In genomic region chr13:34013061-34013460, GRCh38 we compare ENCODE assay signal across 36 cellular contexts.
"Had no signal": no experiment of that assay in that cellular context is flagged by ENCODE, and none has a peak within 500 bp of the region (broad histone marks: within the 10 kb centered on the region; RNA-seq: fewer than 3 reads in every experiment).

No MANE protein-coding gene starts in this region.

- H3K4me1 Mint-ChIP-seq: activated B cell treated with CpG ODN at 0.5 μM for 24 hours; activated CD4-positive, alpha-beta T cell treated with anti-CD3 and anti-CD28 coated beads, Interleukin-2, amount 10 ng/mL, durations not matched to agents 24 days and 14 days; activated naive CD8-positive, alpha-beta T cell treated with anti-CD3 and anti-CD28 coated beads for 36 hours; activated T-helper 17 cell treated with anti-CD3 and anti-CD28 coated beads, Interleukin-2, amount 50 U/mL, for 72 hours had no signal

- H3K4me3 Mint-ChIP-seq: activated B cell treated with CpG ODN at 0.5 μM for 24 hours; activated CD4-positive, alpha-beta memory T cell treated with anti-CD3 and anti-CD28 coated beads for 36 hours; activated CD4-positive, alpha-beta T cell treated with anti-CD3 and anti-CD28 coated beads, Interleukin-2, amount 10 ng/mL, durations not matched to agents 24 days and 14 days; activated CD8-positive, alpha-beta T cell treated with anti-CD3 and anti-CD28 coated beads for 36 hours; activated naive CD4-positive, alpha-beta T cell treated with anti-CD3 and anti-CD28 coated beads for 36 hours; activated naive CD8-positive, alpha-beta T cell treated with anti-CD3 and anti-CD28 coated beads for 36 hours; activated T-cell treated with anti-CD3 and anti-CD28 coated beads, Interleukin-2, amount 50 U/mL, for 4 hours; activated T-cell treated with anti-CD3 and anti-CD28 coated beads, Interleukin-2, amount 50 U/mL, for 72 hours; activated T-helper 1 cell treated with anti-CD3 and anti-CD28 coated beads, Interleukin-12 subunit alpha, Interleukin-12 subunit beta, Interleukin-2, Interleukin-4 antibody, amounts not matched to agents 30 ng/mL and 10 ng/mL and 1 ng/mL, durations not matched to agents 14 hours and 24 hours and 36 hours; activated T-helper 17 cell treated with anti-CD3 and anti-CD28 coated beads, Interleukin-2, amount 50 U/mL, for 72 hours; T-helper 1 cell treated with Interleukin-12 subunit alpha and Interleukin-12 subunit beta and Interleukin-4 antibody, amounts not matched to agents 30 μg/mL and 1 μg/mL, for 36 hours; T-helper 2 cell treated with Interferon-gamma antibody and Interleukin-4, amounts not matched to agents 5 μg/mL and 100 μg/mL, for 36 hours had no signal

- H3K36me3 Mint-ChIP-seq: activated CD4-positive, alpha-beta memory T cell treated with anti-CD3 and anti-CD28 coated beads for 36 hours; activated naive CD4-positive, alpha-beta T cell treated with anti-CD3 and anti-CD28 coated beads, Interleukin-2, amount 50 U/mL, for 72 hours; activated naive CD8-positive, alpha-beta T cell treated with anti-CD3 and anti-CD28 coated beads for 36 hours had no signal

- H3K9me3 ChIP-seq: adrenal gland, body of pancreas, breast epithelium had no signal

- FAIRE-seq: astrocyte, TTC549 had no signal

- H3K36me3 ChIP-seq: adrenal gland, brain microvascular endothelial cell, breast epithelium had no signal

- H3K4me1 ChIP-seq: body of pancreas, breast epithelium had no signal

- H3K9me3 Mint-ChIP-seq: activated B cell treated with CpG ODN at 0.5 μM for 24 hours; activated CD4-positive, alpha-beta memory T cell treated with anti-CD3 and anti-CD28 coated beads for 36 hours; activated CD4-positive, alpha-beta T cell treated with anti-CD3 and anti-CD28 coated beads, Interleukin-2, amount 10 ng/mL, durations not matched to agents 24 days and 14 days; activated CD8-positive, alpha-beta T cell treated with anti-CD3 and anti-CD28 coated beads for 36 hours; activated naive CD4-positive, alpha-beta T cell treated with anti-CD3 and anti-CD28 coated beads for 36 hours; activated naive CD4-positive, alpha-beta T cell treated with anti-CD3 and anti-CD28 coated beads, Interleukin-2, amount 50 U/mL, for 72 hours; activated naive CD8-positive, alpha-beta T cell treated with anti-CD3 and anti-CD28 coated beads for 36 hours; activated T-cell treated with anti-CD3 and anti-CD28 coated beads, Interleukin-2, amount 50 U/mL, for 4 hours; activated T-cell treated with anti-CD3 and anti-CD28 coated beads, Interleukin-2, amount 50 U/mL, for 72 hours; activated T-helper 1 cell treated with anti-CD3 and anti-CD28 coated beads, Interleukin-12 subunit alpha, Interleukin-12 subunit beta, Interleukin-2, Interleukin-4 antibody, amounts not matched to agents 30 ng/mL and 10 ng/mL and 1 ng/mL, durations not matched to agents 14 hours and 24 hours and 36 hours; activated T-helper 17 cell treated with anti-CD3 and anti-CD28 coated beads, Interleukin-2, amount 50 U/mL, for 72 hours; T-helper 1 cell treated with Interleukin-12 subunit alpha and Interleukin-12 subunit beta and Interleukin-4 antibody, amounts not matched to agents 30 μg/mL and 1 μg/mL, for 36 hours; T-helper 2 cell treated with Interferon-gamma antibody and Interleukin-4, amounts not matched to agents 5 μg/mL and 100 μg/mL, for 36 hours had no signal

- H3K4me3 ChIP-seq: adrenal gland, body of pancreas, breast epithelium had no signal

- H3K27me3 Mint-ChIP-seq: activated CD4-positive, alpha-beta memory T cell treated with anti-CD3 and anti-CD28 coated beads for 36 hours; activated CD4-positive, alpha-beta T cell treated with anti-CD3 and anti-CD28 coated beads, Interleukin-2, amount 10 ng/mL, durations not matched to agents 24 days and 14 days; activated CD8-positive, alpha-beta T cell treated with anti-CD3 and anti-CD28 coated beads for 36 hours; activated T-helper 17 cell treated with anti-CD3 and anti-CD28 coated beads, Interleukin-2, amount 50 U/mL, for 72 hours had no signal

- H3K27ac Mint-ChIP-seq: activated B cell treated with CpG ODN at 0.5 μM for 24 hours; activated CD4-positive, alpha-beta memory T cell treated with anti-CD3 and anti-CD28 coated beads for 36 hours; activated CD4-positive, alpha-beta T cell treated with anti-CD3 and anti-CD28 coated beads, Interleukin-2, amount 10 ng/mL, durations not matched to agents 24 days and 14 days; activated CD8-positive, alpha-beta T cell treated with anti-CD3 and anti-CD28 coated beads for 36 hours; activated naive CD4-positive, alpha-beta T cell treated with anti-CD3 and anti-CD28 coated beads for 36 hours; activated naive CD4-positive, alpha-beta T cell treated with anti-CD3 and anti-CD28 coated beads, Interleukin-2, amount 50 U/mL, for 72 hours; activated naive CD8-positive, alpha-beta T cell treated with anti-CD3 and anti-CD28 coated beads for 36 hours; activated T-cell treated with anti-CD3 and anti-CD28 coated beads, Interleukin-2, amount 50 U/mL, for 72 hours; activated T-helper 1 cell treated with anti-CD3 and anti-CD28 coated beads, Interleukin-12 subunit alpha, Interleukin-12 subunit beta, Interleukin-2, Interleukin-4 antibody, amounts not matched to agents 30 ng/mL and 10 ng/mL and 1 ng/mL, durations not matched to agents 14 hours and 24 hours and 36 hours; activated T-helper 17 cell treated with anti-CD3 and anti-CD28 coated beads, Interleukin-2, amount 50 U/mL, for 72 hours; T-helper 1 cell treated with Interleukin-12 subunit alpha and Interleukin-12 subunit beta and Interleukin-4 antibody, amounts not matched to agents 30 μg/mL and 1 μg/mL, for 36 hours; T-helper 2 cell treated with Interferon-gamma antibody and Interleukin-4, amounts not matched to agents 5 μg/mL and 100 μg/mL, for 36 hours had no signal

- ATAC-seq: activated CD8-positive, alpha-beta T cell treated with anti-CD3 and anti-CD28 coated beads for 36 hours; activated naive CD4-positive, alpha-beta T cell treated with anti-CD3 and anti-CD28 coated beads, Interleukin-2, amount 50 U/mL, for 72 hours; activated T-cell treated with anti-CD3 and anti-CD28 coated beads, Interleukin-2, amount 50 U/mL, for 4 hours; activated T-cell treated with anti-CD3 and anti-CD28 coated beads, Interleukin-2, amount 50 U/mL, for 72 hours; activated T-helper 17 cell treated with anti-CD3 and anti-CD28 coated beads, Interleukin-2, amount 50 U/mL, for 72 hours; body of pancreas had no signal

- H3K27me3 ChIP-seq: adrenal gland, body of pancreas, brain microvascular endothelial cell, breast epithelium had no signal

- DNase-seq: activated B cell treated with CpG ODN at 0.5 μM for 24 hours; activated CD4-positive, alpha-beta memory T cell treated with anti-CD3 and anti-CD28 coated beads for 36 hours; activated CD4-positive, alpha-beta T cell treated with anti-CD3 and anti-CD28 coated beads for 4 hours; activated CD4-positive, alpha-beta T cell treated with anti-CD3 and anti-CD28 coated beads, Interleukin-2, amount 10 ng/mL, durations not matched to agents 24 days and 14 days; activated CD4-positive, alpha-beta T cell treated with anti-CD3 and anti-CD28 coated beads, Interleukin-2, amount 50 U/mL, for 1 hour; activated CD4-positive, alpha-beta T cell treated with anti-CD3 and anti-CD28 coated beads, Interleukin-2, amount 50 U/mL, for 4 hours; activated CD4-positive, CD25-positive, alpha-beta regulatory T cell treated with anti-CD3 and anti-CD28 coated beads, Interleukin-2, amount 50 U/mL, for 72 hours; activated CD8-positive, alpha-beta memory T cell treated with anti-CD3 and anti-CD28 coated beads, Interleukin-2, amount 50 U/mL, for 4 hours; activated CD8-positive, alpha-beta T cell treated with anti-CD3 and anti-CD28 coated beads for 36 hours; activated effector memory CD4-positive, alpha-beta T cell treated with anti-CD3 and anti-CD28 coated beads, Interleukin-2, amount 50 U/mL, for 16 hours; activated gamma-delta T cell treated with Interleukin-2 at 50 U/mL for 16 hours; activated naive CD4-positive, alpha-beta T cell; activated naive CD4-positive, alpha-beta T cell treated with anti-CD3 and anti-CD28 coated beads for 36 hours; activated naive CD4-positive, alpha-beta T cell treated with anti-CD3 and anti-CD28 coated beads, Interleukin-2, amount 50 U/mL, for 16 hours; activated naive CD8-positive, alpha-beta T cell treated with anti-CD3 and anti-CD28 coated beads for 36 hours; activated T-cell treated with anti-CD3 and anti-CD28 coated beads for 4 hours; activated T-cell treated with anti-CD3 and anti-CD28 coated beads, Interleukin-2, amount 50 U/mL, for 1 hour; activated T-cell treated with anti-CD3 and anti-CD28 coated beads, Interleukin-2, amount 50 U/mL, for 4 hours; activated T-cell treated with anti-CD3 and anti-CD28 coated beads, Interleukin-2, amount 50 U/mL, for 72 hours; adrenal gland; amniotic stem cell; aorta; body of pancreas; brain microvascular endothelial cell; central memory CD4-positive, alpha-beta T cell; T-helper 2 cell; T-helper 9 cell had no signal

- H3K27ac ChIP-seq: adrenal gland, body of pancreas, brain microvascular endothelial cell, breast epithelium, VCaP had no signal
